ENCODE assay signal across 11 cellular contexts in genomic region chr10:31754803-31755624, GRCh38.
DNase-seq lines count a peak whose midpoint lies in the region; ATAC-seq and TF ChIP-seq lines count a peak whose summit lies in the region.
"Had no signal": no experiment of that assay in that cellular context is flagged by ENCODE, and none has a peak within 500 bp of the region (broad histone marks: within the 10 kb centered on the region; RNA-seq: fewer than 3 reads in every experiment).

No MANE protein-coding gene starts in this region.

- no peaks in the 10 kb centered on the region for H3K27me3 ChIP-seq in H7 (ENCODE audit: control insufficient read depth, insufficient read depth, low read length)
- H3K27me3 ChIP-seq in SJCRH30 = no peaks in the 10 kb centered on the region
- no peaks in the 10 kb centered on the region for H3K27me3 ChIP-seq in iPS-18a (ENCODE audit: control insufficient read depth, insufficient read depth, low read length)

- H3K9ac ChIP-seq in iPS-18a (ENCODE audit: low read length) = no peak overlapping the region

- H3K9me3 Mint-ChIP-seq in T-helper 2 cell treated with Interferon-gamma antibody and Interleukin-4, amounts not matched to agents 5 μg/mL and 100 μg/mL, for 36 hours = no peaks in the 10 kb centered on the region

- H3K4me3 ChIP-seq in H7 (ENCODE audit: insufficient read depth, low read depth, low read length) (no peak overlapping the region), SJCRH30 (no peak overlapping the region), iPS-18a (ENCODE audit: low read length) (peak overlapping the region; percentile 2)

- no peak for TF ChIP-seq CTCF in GM20000 (IDR thresholded peaks at IDR 0.05; ENCODE audit: extremely low read depth, missing control alignments)

- H3K36me3 ChIP-seq in H7 (replicated peaks; ENCODE audit: control insufficient read depth, insufficient read depth, low read length) (no peaks in the 10 kb centered on the region), SJCRH30 (no peaks in the 10 kb centered on the region), iPS-18a (ENCODE audit: control insufficient read depth, low read depth, low read length) (no peaks in the 10 kb centered on the region)

- ATAC-seq in GM21528 (IDR thresholded peaks at IDR 0.05; ENCODE audit: low FRiP score, unreplicated experiment) = no peak
- ATAC-seq: activated CD8-positive, alpha-beta memory T cell treated with anti-CD3 and anti-CD28 coated beads, Interleukin-2, amount 10 ng/mL, durations not matched to agents 7 days and 5 days; sciatic nerve had no signal

- H3K9me3 ChIP-seq in SJCRH30 (replicated peaks) (no peaks in the 10 kb centered on the region), iPS-18a (ENCODE audit: control insufficient read depth, low read depth, low read length) (no peaks in the 10 kb centered on the region)

- H3K36me3 Mint-ChIP-seq in T-helper 2 cell treated with Interferon-gamma antibody and Interleukin-4, amounts not matched to agents 5 μg/mL and 100 μg/mL, for 36 hours (ENCODE audit: low read depth) = no peaks in the 10 kb centered on the region
- H3K36me3 Mint-ChIP-seq: activated CD8-positive, alpha-beta memory T cell treated with anti-CD3 and anti-CD28 coated beads, Interleukin-2, amount 10 ng/mL, durations not matched to agents 7 days and 5 days had no signal

- H3K27ac ChIP-seq in SJCRH30 = peak overlapping the region; percentile 32
- no peak overlapping the region for H3K27ac ChIP-seq in iPS-18a (ENCODE audit: low read length)

- H3K4me1 ChIP-seq in SJCRH30 = peaks cover 40% of the 10 kb centered on the region
- peaks cover 37% of the 10 kb centered on the region for H3K4me1 ChIP-seq in iPS-18a (ENCODE audit: control insufficient read depth, low read depth, low read length)

- no peak overlapping the region for H3K4me3 Mint-ChIP-seq in T-helper 2 cell treated with Interferon-gamma antibody and Interleukin-4, amounts not matched to agents 5 μg/mL and 100 μg/mL, for 36 hours
- H3K4me3 Mint-ChIP-seq: activated CD8-positive, alpha-beta memory T cell treated with anti-CD3 and anti-CD28 coated beads, Interleukin-2, amount 10 ng/mL, durations not matched to agents 7 days and 5 days had no signal

- H3K27ac Mint-ChIP-seq in T-helper 2 cell treated with Interferon-gamma antibody and Interleukin-4, amounts not matched to agents 5 μg/mL and 100 μg/mL, for 36 hours = no peak overlapping the region
- H3K27ac Mint-ChIP-seq: activated CD8-positive, alpha-beta memory T cell treated with anti-CD3 and anti-CD28 coated beads, Interleukin-2, amount 10 ng/mL, durations not matched to agents 7 days and 5 days had no signal

- peak; percentile 75 for DNase-seq in H7
- peak; percentile 45 to 60 for DNase-seq in SJCRH30
- peak; percentile 32 for DNase-seq in retina
- no peak for DNase-seq in T-helper 2 cell treated with Interferon-gamma antibody and Interleukin-4, amounts not matched to agents 5 μg/mL and 100 μg/mL, for 36 hours (ENCODE audit: low spot score)
- no peak for DNase-seq in GM20000 (ENCODE audit: low spot score)
- no peak for DNase-seq in activated effector memory CD4-positive, alpha-beta T cell treated with anti-CD3 and anti-CD28 coated beads, Interleukin-2, amount 50 U/mL, for 16 hours
- DNase-seq: activated CD8-positive, alpha-beta memory T cell treated with anti-CD3 and anti-CD28 coated beads, Interleukin-2, amount 10 ng/mL, durations not matched to agents 7 days and 5 days; NCI-H1694 treated with DMSO at 0.1 percent for 48 hours had no signal

- peaks cover 11% of the 10 kb centered on the region for H3K4me1 Mint-ChIP-seq in T-helper 2 cell treated with Interferon-gamma antibody and Interleukin-4, amounts not matched to agents 5 μg/mL and 100 μg/mL, for 36 hours (ENCODE audit: low read depth)

- no peaks in the 10 kb centered on the region for H3K27me3 Mint-ChIP-seq in T-helper 2 cell treated with Interferon-gamma antibody and Interleukin-4, amounts not matched to agents 5 μg/mL and 100 μg/mL, for 36 hours (ENCODE audit: low read depth)
- H3K27me3 Mint-ChIP-seq: activated CD8-positive, alpha-beta memory T cell treated with anti-CD3 and anti-CD28 coated beads, Interleukin-2, amount 10 ng/mL, durations not matched to agents 7 days and 5 days had no signal

Comparison
In these comparisons a context has a peak if more than half of its experiments do, and no peak if none do; other contexts are left out.
1. DNase-seq: peak in H7 (single experiment), SJCRH30 (2 of 2) and retina (single experiment); none in T-helper 2 cell treated with Interferon-gamma antibody and Interleukin-4, amounts not matched to agents 5 μg/mL and 100 μg/mL, for 36 hours (single experiment), GM20000 (single experiment) and activated effector memory CD4-positive, alpha-beta T cell treated with anti-CD3 and anti-CD28 coated beads, Interleukin-2, amount 50 U/mL, for 16 hours (single experiment).